16 cellular contexts compared by ENCODE assay signal in genomic region chr9:26066237-26066636, GRCh38.
DNase-seq lines count a peak whose midpoint lies in the region; TF ChIP-seq lines count a peak whose summit lies in the region.
"Had no signal": no experiment of that assay in that cellular context is flagged by ENCODE, and none has a peak within 500 bp of the region (broad histone marks: within the 10 kb centered on the region; RNA-seq: fewer than 3 reads in every experiment).

No MANE protein-coding gene starts in this region.

- CTCF ChIA-PET in CD4-positive, alpha-beta memory T cell (lab: Charles Lee; ENCODE audit: partially characterized antibody): no interaction called here

- POLR2A ChIA-PET in CD4-positive, alpha-beta memory T cell (lab: Charles Lee; ENCODE audit: partially characterized antibody): no interaction called here

- no peak overlapping the region for H3K14ac ChIP-seq in mesenchymal stem cell (ENCODE audit: low read length in 2 of 2)

- H2AFZ ChIP-seq in MM.1S (ENCODE audit: low read length): peak overlapping the region; percentile 45
- H2AFZ ChIP-seq in mesenchymal stem cell (ENCODE audit: low read depth, low read length): no peak overlapping the region

- H3K9ac ChIP-seq in MM.1S (ENCODE audit: low read length) (no peak overlapping the region), mesenchymal stem cell (ENCODE audit: low read length) (no peak overlapping the region)

- H4K8ac ChIP-seq in mesenchymal stem cell (ENCODE audit: low read length): no peak overlapping the region

- no peak overlapping the region for H4K91ac ChIP-seq in mesenchymal stem cell (ENCODE audit: low read length)

- no peaks in the 10 kb centered on the region for H3K4me1 Mint-ChIP-seq in CD4-positive, alpha-beta memory T cell

- peaks cover 6% of the 10 kb centered on the region; the same call in 1 of the 2 replicates for H3F3A ChIP-seq in MM.1S (ENCODE audit: insufficient read depth, low read length)

- H3K79me2 ChIP-seq in MM.1S (ENCODE audit: low read length): no peaks in the 10 kb centered on the region

- H3K9me3 ChIP-seq in MM.1S (replicated peaks; ENCODE audit: insufficient read depth, low read length) (no peaks in the 10 kb centered on the region), mesenchymal stem cell (ENCODE audit: control insufficient read depth, low read length) (no peaks in the 10 kb centered on the region), spleen (peaks cover 0 to 7% (median 0%) of the 10 kb centered on the region in 8 donors)
- H3K9me3 ChIP-seq in CD4-positive, alpha-beta memory T cell (ENCODE audit: control insufficient read depth in 1 of 2, low read length in 2 of 2): no peaks in the 10 kb centered on the region
- H3K9me3 ChIP-seq: HAP-1 had no signal

- intact Hi-C loops in CD4-positive, alpha-beta memory T cell (cut with micrococcal nuclease): no loop called here
- intact Hi-C loops in spleen (cut with DNase I; ENCODE audit: low total_unique reads): no loop called here

- H4K20me1 ChIP-seq in MM.1S (ENCODE audit: insufficient read depth, low read length): no peaks in the 10 kb centered on the region

- peaks cover 0 to 15% (median 9%) of the 10 kb centered on the region in 8 donors for H3K9me3 Mint-ChIP-seq in CD4-positive, alpha-beta memory T cell
- H3K9me3 Mint-ChIP-seq: HFFc6 had no signal

- H3K27ac ChIP-seq in MM.1S (ENCODE audit: low read length) (peak overlapping the region; percentile 69; the same call in 1 of the 2 replicates), mesenchymal stem cell (ENCODE audit: low read length, poor library complexity, severe bottlenecking) (peak overlapping the region; percentile 5), spleen (no peak overlapping the region)
- H3K27ac ChIP-seq in CD4-positive, alpha-beta memory T cell (ENCODE audit: low read depth, low read length): no peak overlapping the region

- H3K4me1 ChIP-seq in MM.1S (ENCODE audit: low read length) (peaks cover 18% of the 10 kb centered on the region; the same call in 1 of the 2 replicates), mesenchymal stem cell (ENCODE audit: control insufficient read depth, insufficient read depth, low read depth, low read length) (no peaks in the 10 kb centered on the region), spleen (no peaks in the 10 kb centered on the region)
- no peaks in the 10 kb centered on the region for H3K4me1 ChIP-seq in CD4-positive, alpha-beta memory T cell (ENCODE audit: insufficient read depth, low read length)

- H3K36me3 ChIP-seq in MM.1S (replicated peaks; ENCODE audit: insufficient read depth, low read length) (no peaks in the 10 kb centered on the region), mesenchymal stem cell (ENCODE audit: control insufficient read depth in 1 of 2, insufficient read depth in 2 of 2, low read depth in 1 of 2, low read length in 2 of 2) (no peaks in the 10 kb centered on the region), spleen (no peaks in the 10 kb centered on the region)
- H3K36me3 ChIP-seq in CD4-positive, alpha-beta memory T cell (ENCODE audit: insufficient read depth, low read length): no peaks in the 10 kb centered on the region
- H3K36me3 ChIP-seq: HAP-1 had no signal

- no peak overlapping the region for H3K4me3 ChIP-seq in MM.1S (ENCODE audit: low read length)
- no peak overlapping the region for H3K4me3 ChIP-seq in mesenchymal stem cell (ENCODE audit: insufficient read depth in 1 of 2, low read depth in 1 of 2, low read length in 2 of 2)
- no peak overlapping the region for H3K4me3 ChIP-seq in CD4-positive, alpha-beta memory T cell (ENCODE audit: low read length in 2 of 2)
- H3K4me3 ChIP-seq in spleen: no peak overlapping the region
- H3K4me3 ChIP-seq: HAP-1 had no signal

- H2BK5ac ChIP-seq in mesenchymal stem cell (ENCODE audit: low read depth, low read length, poor library complexity, severe bottlenecking): no peak overlapping the region

- no peaks in the 10 kb centered on the region for H3K27me3 Mint-ChIP-seq in CD4-positive, alpha-beta memory T cell

- no peak overlapping the region for H3K4me3 Mint-ChIP-seq in CD4-positive, alpha-beta memory T cell
- H3K4me3 Mint-ChIP-seq: CD8-positive, alpha-beta T cell; HFFc6 had no signal

- H2BK120ac ChIP-seq in mesenchymal stem cell (ENCODE audit: low read depth, low read length): no peak overlapping the region

- H3K4me2 ChIP-seq in MM.1S (ENCODE audit: low read depth, low read length) (peak overlapping the region; percentile 60; the same call in 1 of the 2 replicates), mesenchymal stem cell (ENCODE audit: low read length, poor library complexity, severe bottlenecking) (no peak overlapping the region)

- no peak overlapping the region for H3K27ac Mint-ChIP-seq in CD4-positive, alpha-beta memory T cell
- H3K27ac Mint-ChIP-seq: CD8-positive, alpha-beta T cell; HFFc6 had no signal

- H2AK5ac ChIP-seq in mesenchymal stem cell (ENCODE audit: low read length, severe bottlenecking): peak overlapping the region; percentile 75

- peak; percentile 53 for DNase-seq in MM.1S
- DNase-seq in RPMI8226: peak; percentile 5
- no peak for DNase-seq in mesenchymal stem cell
- DNase-seq in CD4-positive, alpha-beta memory T cell: no peak
- no peak for DNase-seq in spleen
- DNase-seq in iPS-NIHi7 (ENCODE audit: extremely low spot score): no peak
- DNase-seq in activated effector memory CD4-positive, alpha-beta T cell treated with Interleukin-2 at 50 U/mL for 16 hours: no peak
- DNase-seq: C1 segment of cervical spinal cord; CD8-positive, alpha-beta T cell; DMS 273 treated with DMSO at 0.1 percent for 48 hours; DMS79; EL; GF-D8; GOT3; HFFc6 had no signal

- H2BK12ac ChIP-seq in mesenchymal stem cell (ENCODE audit: low read length in 2 of 2): no peak overlapping the region

- H3K18ac ChIP-seq in mesenchymal stem cell (ENCODE audit: low read depth in 1 of 2, low read length in 2 of 2): no peak overlapping the region

- no peak overlapping the region for H3K4ac ChIP-seq in mesenchymal stem cell (ENCODE audit: low read depth in 1 of 2, low read length in 2 of 2)

- H3K9me2 ChIP-seq in MM.1S (replicated peaks; ENCODE audit: insufficient read depth, low read length): no peaks in the 10 kb centered on the region

- 57% methylated on average over 1 of the region's 1 CpG for WGBS in mesenchymal stem cell
- WGBS in spleen, 5 donors: 40 to 67% (median 47%) methylated on average over 1 of the region's 1 CpG

- TF ChIP-seq CTCF in MM.1S (IDR thresholded peaks at IDR 0.05; ENCODE audit: low read length) (no peak), spleen (IDR thresholded peaks at IDR 0.05 in 8 of 11, conservative IDR thresholded peaks at IDR 0.05 in 3 of 11) (no peak)

- no peak overlapping the region for H2BK15ac ChIP-seq in mesenchymal stem cell (ENCODE audit: low read depth, poor library complexity, severe bottlenecking)

- no peak for TF ChIP-seq POLR2A in spleen (IDR thresholded peaks at IDR 0.05)

- H3K27me3 ChIP-seq in MM.1S (replicated peaks; ENCODE audit: insufficient read depth, low read length): no peaks in the 10 kb centered on the region
- no peaks in the 10 kb centered on the region for H3K27me3 ChIP-seq in mesenchymal stem cell (ENCODE audit: control insufficient read depth in 1 of 2, insufficient read depth in 1 of 2, low read length in 2 of 2)
- no peaks in the 10 kb centered on the region for H3K27me3 ChIP-seq in CD4-positive, alpha-beta memory T cell (ENCODE audit: insufficient read depth, low read length)
- H3K27me3 ChIP-seq in spleen (replicated peaks in 1 of 7): no peaks in the 10 kb centered on the region

- no peaks in the 10 kb centered on the region for H3K36me3 Mint-ChIP-seq in CD4-positive, alpha-beta memory T cell
- H3K36me3 Mint-ChIP-seq: CD8-positive, alpha-beta T cell had no signal

- H3K23ac ChIP-seq in mesenchymal stem cell (ENCODE audit: low read length in 2 of 2): no peak overlapping the region

- no peaks in the 10 kb centered on the region for H3K79me1 ChIP-seq in mesenchymal stem cell (replicated peaks; ENCODE audit: low read length, poor library complexity, severe bottlenecking)

Comparison
In these comparisons a context has a peak if more than half of its experiments do, and no peak if none do; other contexts are left out.
1. DNase-seq: peak in MM.1S (single experiment) and RPMI8226 (single experiment); none in mesenchymal stem cell (single experiment), CD4-positive, alpha-beta memory T cell (0 of 5), spleen (single experiment), iPS-NIHi7 (single experiment) and activated effector memory CD4-positive, alpha-beta T cell treated with Interleukin-2 at 50 U/mL for 16 hours (single experiment).
2. H3K27ac ChIP-seq: peak in MM.1S (single experiment) and mesenchymal stem cell (single experiment); none in CD4-positive, alpha-beta memory T cell (single experiment) and spleen (0 of 8).